ENCODE assay signal across 1 cellular context in the genomic region with DNA sequence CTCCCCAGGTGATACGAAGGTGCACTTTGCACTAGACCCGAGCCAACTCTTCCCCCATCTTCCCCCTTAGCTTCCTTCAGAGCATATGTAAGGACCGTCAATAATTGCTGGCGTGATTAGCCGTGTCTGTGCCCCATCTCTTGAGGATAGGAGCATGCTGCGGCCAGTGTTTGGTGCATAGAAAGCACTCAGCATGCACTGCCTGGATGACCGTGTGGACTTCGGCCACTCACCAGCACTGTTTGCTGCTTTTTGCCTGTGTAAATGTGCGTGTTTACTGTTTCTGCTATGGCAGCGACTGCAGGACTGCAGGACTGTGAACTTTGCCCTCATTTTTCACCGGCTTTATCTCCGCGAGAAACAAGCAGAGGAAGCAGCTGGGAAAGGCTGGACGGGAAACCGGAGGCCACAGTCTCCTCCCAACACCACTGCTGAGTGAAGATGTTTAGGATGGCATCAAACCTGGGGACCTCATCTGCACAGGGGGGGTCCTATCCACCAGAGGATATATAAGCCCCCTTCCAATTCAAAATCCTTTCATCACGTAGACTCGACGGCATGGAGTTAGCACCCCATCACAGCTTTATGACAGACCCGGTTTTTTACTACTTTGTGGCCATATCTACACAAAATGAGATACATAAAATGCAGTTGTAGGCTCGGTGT.
A peak's percentile ranks its signal among the peaks of the same experiment; 100 is the strongest.
TF ChIP-seq lines count a peak whose summit lies in the region.

No MANE protein-coding gene starts in this region.

TF ChIP-seq in HepG2, 621 proteins besides CTCF, POLR2A, EP300 and RAD21 (continued from another document and continues in another):
- TF ChIP-seq, protein P1, sequence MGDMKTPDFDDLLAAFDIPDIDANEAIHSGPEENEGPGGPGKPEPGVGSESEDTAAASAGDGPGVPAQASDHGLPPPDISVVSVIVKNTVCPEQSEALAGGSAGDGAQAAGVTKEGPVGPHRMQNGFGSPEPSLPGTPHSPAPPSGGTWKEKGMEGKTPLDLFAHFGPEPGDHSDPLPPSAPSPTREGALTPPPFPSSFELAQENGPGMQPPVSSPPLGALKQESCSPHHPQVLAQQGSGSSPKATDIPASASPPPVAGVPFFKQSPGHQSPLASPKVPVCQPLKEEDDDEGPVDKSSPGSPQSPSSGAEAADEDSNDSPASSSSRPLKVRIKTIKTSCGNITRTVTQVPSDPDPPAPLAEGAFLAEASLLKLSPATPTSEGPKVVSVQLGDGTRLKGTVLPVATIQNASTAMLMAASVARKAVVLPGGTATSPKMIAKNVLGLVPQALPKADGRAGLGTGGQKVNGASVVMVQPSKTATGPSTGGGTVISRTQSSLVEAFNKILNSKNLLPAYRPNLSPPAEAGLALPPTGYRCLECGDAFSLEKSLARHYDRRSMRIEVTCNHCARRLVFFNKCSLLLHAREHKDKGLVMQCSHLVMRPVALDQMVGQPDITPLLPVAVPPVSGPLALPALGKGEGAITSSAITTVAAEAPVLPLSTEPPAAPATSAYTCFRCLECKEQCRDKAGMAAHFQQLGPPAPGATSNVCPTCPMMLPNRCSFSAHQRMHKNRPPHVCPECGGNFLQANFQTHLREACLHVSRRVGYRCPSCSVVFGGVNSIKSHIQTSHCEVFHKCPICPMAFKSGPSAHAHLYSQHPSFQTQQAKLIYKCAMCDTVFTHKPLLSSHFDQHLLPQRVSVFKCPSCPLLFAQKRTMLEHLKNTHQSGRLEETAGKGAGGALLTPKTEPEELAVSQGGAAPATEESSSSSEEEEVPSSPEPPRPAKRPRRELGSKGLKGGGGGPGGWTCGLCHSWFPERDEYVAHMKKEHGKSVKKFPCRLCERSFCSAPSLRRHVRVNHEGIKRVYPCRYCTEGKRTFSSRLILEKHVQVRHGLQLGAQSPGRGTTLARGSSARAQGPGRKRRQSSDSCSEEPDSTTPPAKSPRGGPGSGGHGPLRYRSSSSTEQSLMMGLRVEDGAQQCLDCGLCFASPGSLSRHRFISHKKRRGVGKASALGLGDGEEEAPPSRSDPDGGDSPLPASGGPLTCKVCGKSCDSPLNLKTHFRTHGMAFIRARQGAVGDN (CRISPR knock-in tag; IDR thresholded peaks at IDR 0.05): peak; percentile 99
- TF ChIP-seq, protein P2, sequence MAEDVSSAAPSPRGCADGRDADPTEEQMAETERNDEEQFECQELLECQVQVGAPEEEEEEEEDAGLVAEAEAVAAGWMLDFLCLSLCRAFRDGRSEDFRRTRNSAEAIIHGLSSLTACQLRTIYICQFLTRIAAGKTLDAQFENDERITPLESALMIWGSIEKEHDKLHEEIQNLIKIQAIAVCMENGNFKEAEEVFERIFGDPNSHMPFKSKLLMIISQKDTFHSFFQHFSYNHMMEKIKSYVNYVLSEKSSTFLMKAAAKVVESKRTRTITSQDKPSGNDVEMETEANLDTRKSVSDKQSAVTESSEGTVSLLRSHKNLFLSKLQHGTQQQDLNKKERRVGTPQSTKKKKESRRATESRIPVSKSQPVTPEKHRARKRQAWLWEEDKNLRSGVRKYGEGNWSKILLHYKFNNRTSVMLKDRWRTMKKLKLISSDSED (CRISPR knock-in tag; IDR thresholded peaks at IDR 0.05): no peak
- TF ChIP-seq ZNF768 (CRISPR knock-in tag; IDR thresholded peaks at IDR 0.05) (peak; percentile 56), PHF21A (CRISPR knock-in tag; IDR thresholded peaks at IDR 0.05) (peak; percentile 99), HIVEP1 (CRISPR knock-in tag; IDR thresholded peaks at IDR 0.05) (peak; percentile 98), SRF (IDR thresholded peaks at IDR 0.05; ENCODE audit: low read depth, low read length) (peak; percentile 53; the same call in 1 of the 2 replicates), ZNF678 (CRISPR knock-in tag; IDR thresholded peaks at IDR 0.05) (no peak; the same call in 1 of the 2 replicates), HOXA7 (CRISPR knock-in tag; IDR thresholded peaks at IDR 0.05) (peak; percentile 95), HNRNPK (IDR thresholded peaks at IDR 0.05; ENCODE audit: low read depth, low read length, poor library complexity, severe bottlenecking) (no peak), JUN (CRISPR knock-in tag; IDR thresholded peaks at IDR 0.05) (peak; percentile 95), SRSF9 (IDR thresholded peaks at IDR 0.05; ENCODE audit: borderline replicate concordance, insufficient read depth, low read depth, low read length, poor library complexity, severe bottlenecking) (no peak), ZNF776 (CRISPR knock-in tag; IDR thresholded peaks at IDR 0.05) (no peak; the same call in 1 of the 2 replicates), MED8 (CRISPR knock-in tag; IDR thresholded peaks at IDR 0.05; ENCODE audit: insufficient replicate concordance) (peak; percentile 99), THAP11 (CRISPR knock-in tag; IDR thresholded peaks at IDR 0.05) (peak; percentile 88), ELF3 (CRISPR knock-in tag; IDR thresholded peaks at IDR 0.05) (peak; percentile 98), MED13 (CRISPR knock-in tag; IDR thresholded peaks at IDR 0.05) (peak; percentile 95), HHEX (CRISPR knock-in tag; IDR thresholded peaks at IDR 0.05) (peak; percentile 88), ZNF335 (CRISPR knock-in tag; IDR thresholded peaks at IDR 0.05) (peak; percentile 88), HDAC2 (CRISPR knock-in tag; IDR thresholded peaks at IDR 0.05) (peak; percentile 100), SP140L (CRISPR knock-in tag; IDR thresholded peaks at IDR 0.05; ENCODE audit: borderline replicate concordance) (peak; percentile 87; the same call in 1 of the 2 replicates), NFE2 (CRISPR knock-in tag; IDR thresholded peaks at IDR 0.05) (no peak), ZNF468 (CRISPR knock-in tag; IDR thresholded peaks at IDR 0.05) (no peak), HNRNPL (IDR thresholded peaks at IDR 0.05; ENCODE audit: low read depth, low read length) (peak; percentile 75), ZNF629 (CRISPR knock-in tag; conservative IDR thresholded peaks at IDR 0.05) (peak; percentile 87), RBAK (CRISPR knock-in tag; IDR thresholded peaks at IDR 0.05) (peak; percentile 70; the same call in 1 of the 2 replicates), KLF16 (CRISPR knock-in tag; IDR thresholded peaks at IDR 0.05) (peak in 1 of 2 experiments; percentile 99; a peak in 2 of 4 replicates), KLF15 (CRISPR knock-in tag; IDR thresholded peaks at IDR 0.05; ENCODE audit: borderline replicate concordance) (0 out of 2 replicates have a peak, but pooled peaks have one; percentile 42), ZNF160 (CRISPR knock-in tag; IDR thresholded peaks at IDR 0.05) (peak; percentile 95), AHR (CRISPR knock-in tag; IDR thresholded peaks at IDR 0.05) (peak; percentile 98), KLF13 (CRISPR knock-in tag; IDR thresholded peaks at IDR 0.05) (peak; percentile 95), ZNF589 (CRISPR knock-in tag; conservative IDR thresholded peaks at IDR 0.05) (peak; percentile 99), HMG20A (CRISPR knock-in tag; IDR thresholded peaks at IDR 0.05; ENCODE audit: borderline replicate concordance) (peak; percentile 100), HES4 (CRISPR knock-in tag; IDR thresholded peaks at IDR 0.05; ENCODE audit: borderline replicate concordance) (peak; percentile 30; the same call in 1 of the 2 replicates), DNMT1 (CRISPR knock-in tag; IDR thresholded peaks at IDR 0.05) (peak; percentile 97), NFKBIZ (CRISPR knock-in tag; IDR thresholded peaks at IDR 0.05) (peak; percentile 99), ZNF451 (CRISPR knock-in tag; IDR thresholded peaks at IDR 0.05) (peak; percentile 95), ZNF777 (CRISPR knock-in tag; IDR thresholded peaks at IDR 0.05) (peak; percentile 59; the same call in 1 of the 2 replicates)
- TF ChIP-seq, protein P3, sequence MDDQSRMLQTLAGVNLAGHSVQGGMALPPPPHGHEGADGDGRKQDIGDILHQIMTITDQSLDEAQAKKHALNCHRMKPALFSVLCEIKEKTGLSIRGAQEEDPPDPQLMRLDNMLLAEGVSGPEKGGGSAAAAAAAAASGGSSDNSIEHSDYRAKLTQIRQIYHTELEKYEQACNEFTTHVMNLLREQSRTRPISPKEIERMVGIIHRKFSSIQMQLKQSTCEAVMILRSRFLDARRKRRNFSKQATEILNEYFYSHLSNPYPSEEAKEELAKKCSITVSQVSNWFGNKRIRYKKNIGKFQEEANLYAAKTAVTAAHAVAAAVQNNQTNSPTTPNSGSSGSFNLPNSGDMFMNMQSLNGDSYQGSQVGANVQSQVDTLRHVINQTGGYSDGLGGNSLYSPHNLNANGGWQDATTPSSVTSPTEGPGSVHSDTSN (CRISPR knock-in tag; IDR thresholded peaks at IDR 0.05; ENCODE audit: borderline replicate concordance): no peak
- TF ChIP-seq, protein P4, sequence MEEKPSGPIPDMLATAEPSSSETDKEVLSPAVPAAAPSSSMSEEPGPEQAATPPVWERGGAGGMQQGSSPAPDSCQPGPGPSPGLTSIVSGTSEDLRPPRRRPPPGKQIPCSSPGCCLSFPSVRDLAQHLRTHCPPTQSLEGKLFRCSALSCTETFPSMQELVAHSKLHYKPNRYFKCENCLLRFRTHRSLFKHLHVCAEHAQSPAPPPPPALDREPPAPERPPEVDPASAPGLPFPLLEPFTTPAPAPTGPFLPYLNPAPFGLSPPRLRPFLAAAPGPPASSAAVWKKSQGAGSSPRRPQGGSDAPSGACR (CRISPR knock-in tag; IDR thresholded peaks at IDR 0.05): peak; percentile 100
- TF ChIP-seq, protein P5, sequence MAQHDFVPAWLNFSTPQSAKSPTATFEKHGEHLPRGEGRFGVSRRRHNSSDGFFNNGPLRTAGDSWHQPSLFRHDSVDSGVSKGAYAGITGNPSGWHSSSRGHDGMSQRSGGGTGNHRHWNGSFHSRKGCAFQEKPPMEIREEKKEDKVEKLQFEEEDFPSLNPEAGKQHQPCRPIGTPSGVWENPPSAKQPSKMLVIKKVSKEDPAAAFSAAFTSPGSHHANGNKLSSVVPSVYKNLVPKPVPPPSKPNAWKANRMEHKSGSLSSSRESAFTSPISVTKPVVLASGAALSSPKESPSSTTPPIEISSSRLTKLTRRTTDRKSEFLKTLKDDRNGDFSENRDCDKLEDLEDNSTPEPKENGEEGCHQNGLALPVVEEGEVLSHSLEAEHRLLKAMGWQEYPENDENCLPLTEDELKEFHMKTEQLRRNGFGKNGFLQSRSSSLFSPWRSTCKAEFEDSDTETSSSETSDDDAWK (CRISPR knock-in tag; IDR thresholded peaks at IDR 0.05): no peak
- TF ChIP-seq, protein P6, sequence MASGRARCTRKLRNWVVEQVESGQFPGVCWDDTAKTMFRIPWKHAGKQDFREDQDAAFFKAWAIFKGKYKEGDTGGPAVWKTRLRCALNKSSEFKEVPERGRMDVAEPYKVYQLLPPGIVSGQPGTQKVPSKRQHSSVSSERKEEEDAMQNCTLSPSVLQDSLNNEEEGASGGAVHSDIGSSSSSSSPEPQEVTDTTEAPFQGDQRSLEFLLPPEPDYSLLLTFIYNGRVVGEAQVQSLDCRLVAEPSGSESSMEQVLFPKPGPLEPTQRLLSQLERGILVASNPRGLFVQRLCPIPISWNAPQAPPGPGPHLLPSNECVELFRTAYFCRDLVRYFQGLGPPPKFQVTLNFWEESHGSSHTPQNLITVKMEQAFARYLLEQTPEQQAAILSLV (CRISPR knock-in tag; IDR thresholded peaks at IDR 0.05; ENCODE audit: borderline replicate concordance): peak; percentile 99
- TF ChIP-seq, protein P7, sequence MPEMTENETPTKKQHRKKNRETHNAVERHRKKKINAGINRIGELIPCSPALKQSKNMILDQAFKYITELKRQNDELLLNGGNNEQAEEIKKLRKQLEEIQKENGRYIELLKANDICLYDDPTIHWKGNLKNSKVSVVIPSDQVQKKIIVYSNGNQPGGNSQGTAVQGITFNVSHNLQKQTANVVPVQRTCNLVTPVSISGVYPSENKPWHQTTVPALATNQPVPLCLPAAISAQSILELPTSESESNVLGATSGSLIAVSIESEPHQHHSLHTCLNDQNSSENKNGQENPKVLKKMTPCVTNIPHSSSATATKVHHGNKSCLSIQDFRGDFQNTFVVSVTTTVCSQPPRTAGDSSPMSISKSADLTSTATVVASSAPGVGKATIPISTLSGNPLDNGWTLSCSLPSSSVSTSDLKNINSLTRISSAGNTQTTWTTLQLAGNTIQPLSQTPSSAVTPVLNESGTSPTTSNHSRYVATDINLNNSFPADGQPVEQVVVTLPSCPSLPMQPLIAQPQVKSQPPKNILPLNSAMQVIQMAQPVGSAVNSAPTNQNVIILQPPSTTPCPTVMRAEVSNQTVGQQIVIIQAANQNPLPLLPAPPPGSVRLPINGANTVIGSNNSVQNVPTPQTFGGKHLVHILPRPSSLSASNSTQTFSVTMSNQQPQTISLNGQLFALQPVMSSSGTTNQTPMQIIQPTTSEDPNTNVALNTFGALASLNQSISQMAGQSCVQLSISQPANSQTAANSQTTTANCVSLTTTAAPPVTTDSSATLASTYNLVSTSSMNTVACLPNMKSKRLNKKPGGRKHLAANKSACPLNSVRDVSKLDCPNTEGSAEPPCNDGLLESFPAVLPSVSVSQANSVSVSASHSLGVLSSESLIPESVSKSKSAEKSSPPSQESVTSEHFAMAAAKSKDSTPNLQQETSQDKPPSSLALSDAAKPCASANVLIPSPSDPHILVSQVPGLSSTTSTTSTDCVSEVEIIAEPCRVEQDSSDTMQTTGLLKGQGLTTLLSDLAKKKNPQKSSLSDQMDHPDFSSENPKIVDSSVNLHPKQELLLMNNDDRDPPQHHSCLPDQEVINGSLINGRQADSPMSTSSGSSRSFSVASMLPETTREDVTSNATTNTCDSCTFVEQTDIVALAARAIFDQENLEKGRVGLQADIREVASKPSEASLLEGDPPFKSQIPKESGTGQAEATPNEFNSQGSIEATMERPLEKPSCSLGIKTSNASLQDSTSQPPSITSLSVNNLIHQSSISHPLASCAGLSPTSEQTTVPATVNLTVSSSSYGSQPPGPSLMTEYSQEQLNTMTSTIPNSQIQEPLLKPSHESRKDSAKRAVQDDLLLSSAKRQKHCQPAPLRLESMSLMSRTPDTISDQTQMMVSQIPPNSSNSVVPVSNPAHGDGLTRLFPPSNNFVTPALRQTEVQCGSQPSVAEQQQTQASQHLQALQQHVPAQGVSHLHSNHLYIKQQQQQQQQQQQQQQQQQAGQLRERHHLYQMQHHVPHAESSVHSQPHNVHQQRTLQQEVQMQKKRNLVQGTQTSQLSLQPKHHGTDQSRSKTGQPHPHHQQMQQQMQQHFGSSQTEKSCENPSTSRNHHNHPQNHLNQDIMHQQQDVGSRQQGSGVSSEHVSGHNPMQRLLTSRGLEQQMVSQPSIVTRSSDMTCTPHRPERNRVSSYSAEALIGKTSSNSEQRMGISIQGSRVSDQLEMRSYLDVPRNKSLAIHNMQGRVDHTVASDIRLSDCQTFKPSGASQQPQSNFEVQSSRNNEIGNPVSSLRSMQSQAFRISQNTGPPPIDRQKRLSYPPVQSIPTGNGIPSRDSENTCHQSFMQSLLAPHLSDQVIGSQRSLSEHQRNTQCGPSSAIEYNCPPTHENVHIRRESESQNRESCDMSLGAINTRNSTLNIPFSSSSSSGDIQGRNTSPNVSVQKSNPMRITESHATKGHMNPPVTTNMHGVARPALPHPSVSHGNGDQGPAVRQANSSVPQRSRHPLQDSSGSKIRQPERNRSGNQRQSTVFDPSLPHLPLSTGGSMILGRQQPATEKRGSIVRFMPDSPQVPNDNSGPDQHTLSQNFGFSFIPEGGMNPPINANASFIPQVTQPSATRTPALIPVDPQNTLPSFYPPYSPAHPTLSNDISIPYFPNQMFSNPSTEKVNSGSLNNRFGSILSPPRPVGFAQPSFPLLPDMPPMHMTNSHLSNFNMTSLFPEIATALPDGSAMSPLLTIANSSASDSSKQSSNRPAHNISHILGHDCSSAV (CRISPR knock-in tag; IDR thresholded peaks at IDR 0.05; ENCODE audit: borderline replicate concordance): peak; percentile 96
- TF ChIP-seq, protein P8, sequence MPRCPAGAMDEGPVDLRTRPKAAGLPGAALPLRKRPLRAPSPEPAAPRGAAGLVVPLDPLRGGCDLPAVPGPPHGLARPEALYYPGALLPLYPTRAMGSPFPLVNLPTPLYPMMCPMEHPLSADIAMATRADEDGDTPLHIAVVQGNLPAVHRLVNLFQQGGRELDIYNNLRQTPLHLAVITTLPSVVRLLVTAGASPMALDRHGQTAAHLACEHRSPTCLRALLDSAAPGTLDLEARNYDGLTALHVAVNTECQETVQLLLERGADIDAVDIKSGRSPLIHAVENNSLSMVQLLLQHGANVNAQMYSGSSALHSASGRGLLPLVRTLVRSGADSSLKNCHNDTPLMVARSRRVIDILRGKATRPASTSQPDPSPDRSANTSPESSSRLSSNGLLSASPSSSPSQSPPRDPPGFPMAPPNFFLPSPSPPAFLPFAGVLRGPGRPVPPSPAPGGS (CRISPR knock-in tag; IDR thresholded peaks at IDR 0.05): peak; percentile 98
